Comparison of ENCODE assay signal across 1 cellular context in the genomic region with DNA sequence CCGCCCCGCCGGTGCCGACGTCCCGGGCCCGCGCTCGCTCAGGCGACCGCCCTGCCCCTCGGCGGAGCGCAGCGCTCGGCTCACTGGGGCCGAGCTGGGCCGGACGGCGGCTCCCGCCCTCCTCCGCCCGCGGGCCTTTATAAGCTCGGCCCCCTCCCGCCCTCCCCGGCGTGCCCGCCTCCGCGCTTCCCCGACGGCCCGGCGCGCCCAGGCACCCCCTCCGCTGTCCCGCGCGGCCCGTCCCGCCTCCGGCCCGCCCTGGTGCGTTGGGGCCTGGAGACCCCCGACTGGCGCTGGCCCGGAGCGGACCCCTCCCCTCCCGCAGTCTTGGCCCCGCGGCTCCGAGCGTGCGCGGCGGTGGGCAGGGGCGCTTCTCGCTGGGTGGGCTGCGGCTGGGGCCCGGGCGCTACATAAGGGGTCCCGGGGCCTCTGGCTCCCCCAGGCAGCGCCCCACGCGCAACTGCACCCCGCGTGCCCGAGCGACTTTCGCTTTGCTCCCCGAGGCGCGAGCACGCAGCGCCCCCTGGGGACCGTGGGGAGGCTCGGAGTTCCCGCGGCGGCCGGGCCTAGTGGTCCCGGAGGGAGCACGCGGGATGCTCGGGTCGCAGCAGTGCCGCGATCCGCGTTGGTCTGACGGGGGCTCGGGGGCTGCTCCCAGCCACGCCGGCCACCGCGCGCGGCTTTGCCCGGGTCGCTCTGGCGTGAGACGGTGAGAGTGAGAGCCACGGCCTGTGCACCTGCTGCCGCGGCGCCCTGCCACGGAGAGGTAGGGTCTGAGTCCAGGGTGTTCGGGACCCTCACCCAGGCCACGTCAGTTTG.
TF ChIP-seq lines count a peak whose summit lies in the region.

A gene with protein sequence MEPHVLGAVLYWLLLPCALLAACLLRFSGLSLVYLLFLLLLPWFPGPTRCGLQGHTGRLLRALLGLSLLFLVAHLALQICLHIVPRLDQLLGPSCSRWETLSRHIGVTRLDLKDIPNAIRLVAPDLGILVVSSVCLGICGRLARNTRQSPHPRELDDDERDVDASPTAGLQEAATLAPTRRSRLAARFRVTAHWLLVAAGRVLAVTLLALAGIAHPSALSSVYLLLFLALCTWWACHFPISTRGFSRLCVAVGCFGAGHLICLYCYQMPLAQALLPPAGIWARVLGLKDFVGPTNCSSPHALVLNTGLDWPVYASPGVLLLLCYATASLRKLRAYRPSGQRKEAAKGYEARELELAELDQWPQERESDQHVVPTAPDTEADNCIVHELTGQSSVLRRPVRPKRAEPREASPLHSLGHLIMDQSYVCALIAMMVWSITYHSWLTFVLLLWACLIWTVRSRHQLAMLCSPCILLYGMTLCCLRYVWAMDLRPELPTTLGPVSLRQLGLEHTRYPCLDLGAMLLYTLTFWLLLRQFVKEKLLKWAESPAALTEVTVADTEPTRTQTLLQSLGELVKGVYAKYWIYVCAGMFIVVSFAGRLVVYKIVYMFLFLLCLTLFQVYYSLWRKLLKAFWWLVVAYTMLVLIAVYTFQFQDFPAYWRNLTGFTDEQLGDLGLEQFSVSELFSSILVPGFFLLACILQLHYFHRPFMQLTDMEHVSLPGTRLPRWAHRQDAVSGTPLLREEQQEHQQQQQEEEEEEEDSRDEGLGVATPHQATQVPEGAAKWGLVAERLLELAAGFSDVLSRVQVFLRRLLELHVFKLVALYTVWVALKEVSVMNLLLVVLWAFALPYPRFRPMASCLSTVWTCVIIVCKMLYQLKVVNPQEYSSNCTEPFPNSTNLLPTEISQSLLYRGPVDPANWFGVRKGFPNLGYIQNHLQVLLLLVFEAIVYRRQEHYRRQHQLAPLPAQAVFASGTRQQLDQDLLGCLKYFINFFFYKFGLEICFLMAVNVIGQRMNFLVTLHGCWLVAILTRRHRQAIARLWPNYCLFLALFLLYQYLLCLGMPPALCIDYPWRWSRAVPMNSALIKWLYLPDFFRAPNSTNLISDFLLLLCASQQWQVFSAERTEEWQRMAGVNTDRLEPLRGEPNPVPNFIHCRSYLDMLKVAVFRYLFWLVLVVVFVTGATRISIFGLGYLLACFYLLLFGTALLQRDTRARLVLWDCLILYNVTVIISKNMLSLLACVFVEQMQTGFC (N-terminal part only) (minus strand): TSS at position 115 of the 819 bp plus-strand sequence. CDS start 256 bp downstream, outside the sequence.

TF ChIP-seq in HepG2, 621 proteins besides CTCF, POLR2A, EP300 and RAD21 (continued from another document and continues in another):
- TF ChIP-seq ZNF335 (CRISPR knock-in tag; IDR thresholded peaks at IDR 0.05) (no peak), SOX5 (CRISPR knock-in tag; IDR thresholded peaks at IDR 0.05; ENCODE audit: borderline replicate concordance) (no peak), ZNF772 (CRISPR knock-in tag; IDR thresholded peaks at IDR 0.05) (peak; percentile 81; the same call in 1 of the 2 replicates), KLF15 (CRISPR knock-in tag; IDR thresholded peaks at IDR 0.05; ENCODE audit: borderline replicate concordance) (no peak), ZBTB1 (CRISPR knock-in tag; IDR thresholded peaks at IDR 0.05; ENCODE audit: borderline replicate concordance) (no peak), SMAD9 (CRISPR knock-in tag; IDR thresholded peaks at IDR 0.05) (no peak), ZNF619 (CRISPR knock-in tag; IDR thresholded peaks at IDR 0.05) (peak; percentile 66; the same call in 1 of the 2 replicates), TMF1 (CRISPR knock-in tag; IDR thresholded peaks at IDR 0.05; ENCODE audit: low read depth) (no peak; the same call in 1 of the 2 replicates), ZNF207 (IDR thresholded peaks at IDR 0.05; ENCODE audit: borderline replicate concordance) (no peak), SNAPC2 (CRISPR knock-in tag; IDR thresholded peaks at IDR 0.05) (no peak; the same call in 1 of the 2 replicates), GPN1 (CRISPR knock-in tag; IDR thresholded peaks at IDR 0.05; ENCODE audit: borderline replicate concordance) (peak; percentile 61; the same call in 1 of the 2 replicates), ZNF44 (CRISPR knock-in tag; IDR thresholded peaks at IDR 0.05) (no peak), REL (CRISPR knock-in tag; conservative IDR thresholded peaks at IDR 0.05) (peak; percentile 57; the same call in 1 of the 2 replicates), MED13 (CRISPR knock-in tag; IDR thresholded peaks at IDR 0.05) (no peak), ZNF777 (CRISPR knock-in tag; IDR thresholded peaks at IDR 0.05) (peak; percentile 97), SKI (IDR thresholded peaks at IDR 0.05; ENCODE audit: partially characterized antibody) (peak; percentile 33), RARA (CRISPR knock-in tag; IDR thresholded peaks at IDR 0.05) (peak; percentile 46; the same call in 1 of the 2 replicates), GATAD1 (CRISPR knock-in tag; IDR thresholded peaks at IDR 0.05) (peak; percentile 56; the same call in 1 of the 2 replicates), IRF2 (CRISPR knock-in tag; IDR thresholded peaks at IDR 0.05) (peak; percentile 95), BRD4 (CRISPR knock-in tag; IDR thresholded peaks at IDR 0.05) (no peak; the same call in 1 of the 2 replicates)
- TF ChIP-seq, protein P1, sequence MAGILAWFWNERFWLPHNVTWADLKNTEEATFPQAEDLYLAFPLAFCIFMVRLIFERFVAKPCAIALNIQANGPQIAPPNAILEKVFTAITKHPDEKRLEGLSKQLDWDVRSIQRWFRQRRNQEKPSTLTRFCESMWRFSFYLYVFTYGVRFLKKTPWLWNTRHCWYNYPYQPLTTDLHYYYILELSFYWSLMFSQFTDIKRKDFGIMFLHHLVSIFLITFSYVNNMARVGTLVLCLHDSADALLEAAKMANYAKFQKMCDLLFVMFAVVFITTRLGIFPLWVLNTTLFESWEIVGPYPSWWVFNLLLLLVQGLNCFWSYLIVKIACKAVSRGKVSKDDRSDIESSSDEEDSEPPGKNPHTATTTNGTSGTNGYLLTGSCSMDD (CRISPR knock-in tag; IDR thresholded peaks at IDR 0.05) = no peak
- TF ChIP-seq, protein P2, sequence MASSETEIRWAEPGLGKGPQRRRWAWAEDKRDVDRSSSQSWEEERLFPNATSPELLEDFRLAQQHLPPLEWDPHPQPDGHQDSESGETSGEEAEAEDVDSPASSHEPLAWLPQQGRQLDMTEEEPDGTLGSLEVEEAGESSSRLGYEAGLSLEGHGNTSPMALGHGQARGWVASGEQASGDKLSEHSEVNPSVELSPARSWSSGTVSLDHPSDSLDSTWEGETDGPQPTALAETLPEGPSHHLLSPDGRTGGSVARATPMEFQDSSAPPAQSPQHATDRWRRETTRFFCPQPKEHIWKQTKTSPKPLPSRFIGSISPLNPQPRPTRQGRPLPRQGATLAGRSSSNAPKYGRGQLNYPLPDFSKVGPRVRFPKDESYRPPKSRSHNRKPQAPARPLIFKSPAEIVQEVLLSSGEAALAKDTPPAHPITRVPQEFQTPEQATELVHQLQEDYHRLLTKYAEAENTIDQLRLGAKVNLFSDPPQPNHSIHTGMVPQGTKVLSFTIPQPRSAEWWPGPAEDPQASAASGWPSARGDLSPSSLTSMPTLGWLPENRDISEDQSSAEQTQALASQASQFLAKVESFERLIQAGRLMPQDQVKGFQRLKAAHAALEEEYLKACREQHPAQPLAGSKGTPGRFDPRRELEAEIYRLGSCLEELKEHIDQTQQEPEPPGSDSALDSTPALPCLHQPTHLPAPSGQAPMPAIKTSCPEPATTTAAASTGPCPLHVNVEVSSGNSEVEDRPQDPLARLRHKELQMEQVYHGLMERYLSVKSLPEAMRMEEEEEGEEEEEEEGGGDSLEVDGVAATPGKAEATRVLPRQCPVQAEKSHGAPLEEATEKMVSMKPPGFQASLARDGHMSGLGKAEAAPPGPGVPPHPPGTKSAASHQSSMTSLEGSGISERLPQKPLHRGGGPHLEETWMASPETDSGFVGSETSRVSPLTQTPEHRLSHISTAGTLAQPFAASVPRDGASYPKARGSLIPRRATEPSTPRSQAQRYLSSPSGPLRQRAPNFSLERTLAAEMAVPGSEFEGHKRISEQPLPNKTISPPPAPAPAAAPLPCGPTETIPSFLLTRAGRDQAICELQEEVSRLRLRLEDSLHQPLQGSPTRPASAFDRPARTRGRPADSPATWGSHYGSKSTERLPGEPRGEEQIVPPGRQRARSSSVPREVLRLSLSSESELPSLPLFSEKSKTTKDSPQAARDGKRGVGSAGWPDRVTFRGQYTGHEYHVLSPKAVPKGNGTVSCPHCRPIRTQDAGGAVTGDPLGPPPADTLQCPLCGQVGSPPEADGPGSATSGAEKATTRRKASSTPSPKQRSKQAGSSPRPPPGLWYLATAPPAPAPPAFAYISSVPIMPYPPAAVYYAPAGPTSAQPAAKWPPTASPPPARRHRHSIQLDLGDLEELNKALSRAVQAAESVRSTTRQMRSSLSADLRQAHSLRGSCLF (CRISPR knock-in tag; IDR thresholded peaks at IDR 0.05; ENCODE audit: borderline replicate concordance) = no peak
- TF ChIP-seq, protein P3, sequence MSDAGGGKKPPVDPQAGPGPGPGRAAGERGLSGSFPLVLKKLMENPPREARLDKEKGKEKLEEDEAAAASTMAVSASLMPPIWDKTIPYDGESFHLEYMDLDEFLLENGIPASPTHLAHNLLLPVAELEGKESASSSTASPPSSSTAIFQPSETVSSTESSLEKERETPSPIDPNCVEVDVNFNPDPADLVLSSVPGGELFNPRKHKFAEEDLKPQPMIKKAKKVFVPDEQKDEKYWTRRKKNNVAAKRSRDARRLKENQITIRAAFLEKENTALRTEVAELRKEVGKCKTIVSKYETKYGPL (CRISPR knock-in tag; IDR thresholded peaks at IDR 0.05) = no peak
- TF ChIP-seq, protein P4, sequence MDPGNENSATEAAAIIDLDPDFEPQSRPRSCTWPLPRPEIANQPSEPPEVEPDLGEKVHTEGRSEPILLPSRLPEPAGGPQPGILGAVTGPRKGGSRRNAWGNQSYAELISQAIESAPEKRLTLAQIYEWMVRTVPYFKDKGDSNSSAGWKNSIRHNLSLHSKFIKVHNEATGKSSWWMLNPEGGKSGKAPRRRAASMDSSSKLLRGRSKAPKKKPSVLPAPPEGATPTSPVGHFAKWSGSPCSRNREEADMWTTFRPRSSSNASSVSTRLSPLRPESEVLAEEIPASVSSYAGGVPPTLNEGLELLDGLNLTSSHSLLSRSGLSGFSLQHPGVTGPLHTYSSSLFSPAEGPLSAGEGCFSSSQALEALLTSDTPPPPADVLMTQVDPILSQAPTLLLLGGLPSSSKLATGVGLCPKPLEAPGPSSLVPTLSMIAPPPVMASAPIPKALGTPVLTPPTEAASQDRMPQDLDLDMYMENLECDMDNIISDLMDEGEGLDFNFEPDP (CRISPR knock-in tag; conservative IDR thresholded peaks at IDR 0.05) = no peak
- TF ChIP-seq, protein P5, sequence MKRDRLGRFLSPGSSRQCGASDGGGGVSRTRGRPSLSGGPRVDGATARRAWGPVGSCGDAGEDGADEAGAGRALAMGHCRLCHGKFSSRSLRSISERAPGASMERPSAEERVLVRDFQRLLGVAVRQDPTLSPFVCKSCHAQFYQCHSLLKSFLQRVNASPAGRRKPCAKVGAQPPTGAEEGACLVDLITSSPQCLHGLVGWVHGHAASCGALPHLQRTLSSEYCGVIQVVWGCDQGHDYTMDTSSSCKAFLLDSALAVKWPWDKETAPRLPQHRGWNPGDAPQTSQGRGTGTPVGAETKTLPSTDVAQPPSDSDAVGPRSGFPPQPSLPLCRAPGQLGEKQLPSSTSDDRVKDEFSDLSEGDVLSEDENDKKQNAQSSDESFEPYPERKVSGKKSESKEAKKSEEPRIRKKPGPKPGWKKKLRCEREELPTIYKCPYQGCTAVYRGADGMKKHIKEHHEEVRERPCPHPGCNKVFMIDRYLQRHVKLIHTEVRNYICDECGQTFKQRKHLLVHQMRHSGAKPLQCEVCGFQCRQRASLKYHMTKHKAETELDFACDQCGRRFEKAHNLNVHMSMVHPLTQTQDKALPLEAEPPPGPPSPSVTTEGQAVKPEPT (CRISPR knock-in tag; IDR thresholded peaks at IDR 0.05; ENCODE audit: low read depth) = 0 out of 2 replicates have a peak, but pooled peaks have one; percentile 51
- TF ChIP-seq, protein P6, sequence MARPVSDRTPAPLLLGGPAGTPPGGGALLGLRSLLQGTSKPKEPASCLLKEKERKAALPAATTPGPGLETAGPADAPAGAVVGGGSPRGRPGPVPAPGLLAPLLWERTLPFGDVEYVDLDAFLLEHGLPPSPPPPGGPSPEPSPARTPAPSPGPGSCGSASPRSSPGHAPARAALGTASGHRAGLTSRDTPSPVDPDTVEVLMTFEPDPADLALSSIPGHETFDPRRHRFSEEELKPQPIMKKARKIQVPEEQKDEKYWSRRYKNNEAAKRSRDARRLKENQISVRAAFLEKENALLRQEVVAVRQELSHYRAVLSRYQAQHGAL (CRISPR knock-in tag; IDR thresholded peaks at IDR 0.05; ENCODE audit: not compliant biosample characterization) = no peak
- TF ChIP-seq, protein P7, sequence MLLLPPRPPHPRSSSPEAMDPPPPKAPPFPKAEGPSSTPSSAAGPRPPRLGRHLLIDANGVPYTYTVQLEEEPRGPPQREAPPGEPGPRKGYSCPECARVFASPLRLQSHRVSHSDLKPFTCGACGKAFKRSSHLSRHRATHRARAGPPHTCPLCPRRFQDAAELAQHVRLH (CRISPR knock-in tag; IDR thresholded peaks at IDR 0.05; ENCODE audit: borderline replicate concordance, low read depth) = peak; percentile 79; the same call in 1 of the 2 replicates
- TF ChIP-seq, protein P8, sequence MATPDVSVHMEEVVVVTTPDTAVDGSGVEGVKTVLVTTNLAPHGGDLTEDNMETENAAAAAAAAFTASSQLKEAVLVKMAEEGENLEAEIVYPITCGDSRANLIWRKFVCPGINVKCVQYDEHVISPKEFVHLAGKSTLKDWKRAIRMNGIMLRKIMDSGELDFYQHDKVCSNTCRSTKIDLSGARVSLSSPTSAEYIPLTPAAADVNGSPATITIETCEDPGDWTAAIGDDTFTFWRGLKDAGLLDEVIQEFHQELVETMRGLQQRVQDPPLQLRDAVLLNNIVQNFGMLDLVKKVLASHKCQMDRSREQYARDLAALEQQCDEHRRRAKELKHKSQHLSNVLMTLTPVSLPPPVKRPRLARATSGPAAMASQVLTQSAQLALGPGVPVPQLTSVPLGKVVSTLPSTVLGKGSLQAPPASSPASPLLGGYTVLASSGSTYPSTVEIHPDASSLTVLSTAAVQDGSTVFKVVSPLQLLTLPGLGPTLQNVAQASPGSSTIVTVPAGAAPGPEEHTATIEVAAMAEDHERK (CRISPR knock-in tag; IDR thresholded peaks at IDR 0.05; ENCODE audit: low read depth) = no peak
- TF ChIP-seq, protein P9, sequence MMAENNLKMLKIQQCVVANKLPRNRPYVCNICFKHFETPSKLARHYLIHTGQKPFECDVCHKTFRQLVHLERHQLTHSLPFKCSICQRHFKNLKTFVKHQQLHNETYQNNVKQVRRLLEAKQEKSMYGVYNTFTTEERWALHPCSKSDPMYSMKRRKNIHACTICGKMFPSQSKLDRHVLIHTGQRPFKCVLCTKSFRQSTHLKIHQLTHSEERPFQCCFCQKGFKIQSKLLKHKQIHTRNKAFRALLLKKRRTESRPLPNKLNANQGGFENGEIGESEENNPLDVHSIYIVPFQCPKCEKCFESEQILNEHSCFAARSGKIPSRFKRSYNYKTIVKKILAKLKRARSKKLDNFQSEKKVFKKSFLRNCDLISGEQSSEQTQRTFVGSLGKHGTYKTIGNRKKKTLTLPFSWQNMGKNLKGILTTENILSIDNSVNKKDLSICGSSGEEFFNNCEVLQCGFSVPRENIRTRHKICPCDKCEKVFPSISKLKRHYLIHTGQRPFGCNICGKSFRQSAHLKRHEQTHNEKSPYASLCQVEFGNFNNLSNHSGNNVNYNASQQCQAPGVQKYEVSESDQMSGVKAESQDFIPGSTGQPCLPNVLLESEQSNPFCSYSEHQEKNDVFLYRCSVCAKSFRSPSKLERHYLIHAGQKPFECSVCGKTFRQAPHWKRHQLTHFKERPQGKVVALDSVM (CRISPR knock-in tag; IDR thresholded peaks at IDR 0.05) = peak; percentile 34; the same call in 1 of the 2 replicates
- TF ChIP-seq, protein P10, sequence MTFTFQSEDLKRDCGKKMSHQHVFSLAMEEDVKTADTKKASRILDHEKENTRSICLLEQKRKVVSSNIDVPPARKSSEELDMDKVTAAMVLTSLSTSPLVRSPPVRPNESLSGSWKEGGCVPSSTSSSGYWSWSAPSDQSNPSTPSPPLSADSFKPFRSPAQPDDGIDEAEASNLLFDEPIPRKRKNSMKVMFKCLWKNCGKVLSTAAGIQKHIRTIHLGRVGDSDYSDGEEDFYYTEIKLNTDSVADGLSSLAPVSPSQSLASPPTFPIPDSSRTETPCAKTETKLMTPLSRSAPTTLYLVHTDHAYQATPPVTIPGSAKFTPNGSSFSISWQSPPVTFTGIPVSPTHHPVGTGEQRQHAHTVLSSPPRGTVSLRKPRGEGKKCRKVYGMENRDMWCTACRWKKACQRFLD (CRISPR knock-in tag; IDR thresholded peaks at IDR 0.05; ENCODE audit: borderline replicate concordance) = 0 out of 2 replicates have a peak, but pooled peaks have one; percentile 75
